ENCODE assay signal across 21 cellular contexts in genomic region chr10:14190702-14191101, GRCh38.
"Had no signal": no experiment of that assay in that cellular context is flagged by ENCODE, and none has a peak within 500 bp of the region (broad histone marks: within the 10 kb centered on the region; RNA-seq: fewer than 3 reads in every experiment).

No MANE protein-coding gene starts in this region.

- H3K27ac ChIP-seq: HL-60, RWPE1 had no signal

- DNase-seq: KBM-7, MV-4-11, NCI-H1048, NCI-H1105, NCI-H1436 treated with DMSO at 0.1 percent for 48 hours, NCI-H1694, NCI-H187 treated with DMSO at 0.1 percent for 48 hours, NCI-H2029 treated with DMSO at 0.1 percent for 48 hours, NCI-H2107, NCI-H2227 treated with DMSO at 0.1 percent for 48 hours, NCI-H446, NCI-H510A, NCI-H524 treated with DMSO at 0.1 percent for 48 hours, NCI-H69, PC-3, SHP77, SK-N-SH had no signal

- ATAC-seq: Panc1, PC-3 had no signal

- H3K4me2 ChIP-seq: SK-N-SH had no signal

- H3K36me3 Mint-ChIP-seq: IgD-negative memory B cell had no signal

- H3K27ac Mint-ChIP-seq: IgD-negative memory B cell had no signal

- H3K9me3 ChIP-seq: SK-N-SH had no signal

- H3K4me3 Mint-ChIP-seq: IgD-negative memory B cell had no signal

- H3K9ac ChIP-seq: SK-N-SH had no signal
